12 cellular contexts compared by ENCODE assay signal in the genomic region with DNA sequence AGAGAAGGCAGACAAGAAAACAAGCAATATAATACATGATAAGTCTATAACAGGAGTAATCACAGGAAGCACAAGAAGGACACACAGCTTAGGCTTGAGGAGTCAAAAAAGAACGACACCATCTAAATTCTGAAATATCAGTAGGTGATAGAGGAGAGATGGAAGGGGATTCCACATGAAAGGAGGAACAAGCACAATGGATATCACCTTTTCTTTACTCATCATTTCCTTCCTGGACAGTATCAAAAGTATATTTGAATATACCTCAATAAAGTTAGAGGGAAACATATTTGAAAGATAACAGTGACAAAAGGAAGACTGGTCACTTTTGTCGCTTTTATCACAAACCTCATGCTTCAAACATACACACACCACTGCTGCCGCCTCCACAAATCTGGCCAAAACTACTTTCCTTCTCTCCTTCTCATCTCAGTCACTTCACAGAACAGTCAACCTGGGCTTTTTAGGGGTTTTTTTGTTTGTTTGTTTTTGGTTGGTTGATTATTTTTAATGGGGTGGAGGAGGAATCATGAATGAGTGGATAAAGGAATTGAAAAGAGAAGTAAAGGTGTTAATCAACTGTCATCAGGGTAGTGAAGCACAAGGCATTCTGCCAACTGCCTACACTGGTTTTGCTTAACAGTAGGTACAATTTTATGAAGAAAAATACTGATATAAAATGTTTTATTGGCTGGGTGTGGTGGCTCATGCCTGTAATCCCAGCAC. TPM values are rescaled to one million over a fixed set of nuclear protein-coding genes. Genes with fewer than 3 reads are reported as not detected.
DNase-seq lines count a peak whose midpoint lies in the region; ATAC-seq and TF ChIP-seq lines count a peak whose summit lies in the region.
"Had no signal": no experiment of that assay in that cellular context is flagged by ENCODE, and none has a peak within 500 bp of the region (broad histone marks: within the 10 kb centered on the region; RNA-seq: fewer than 3 reads in every experiment).

No MANE protein-coding gene starts in this region.

- no peaks in the 10 kb centered on the region for H3K23me2 ChIP-seq in H9 (ENCODE audit: insufficient read length, low read depth, low read length, poor library complexity, severe bottlenecking)

- no peak overlapping the region for H2BK5ac ChIP-seq in H9 (ENCODE audit: insufficient read length, low read length)

- H3K18ac ChIP-seq in H9 (ENCODE audit: insufficient read length, low read depth, low read length) = no peak overlapping the region

- H3K4ac ChIP-seq in H9 (ENCODE audit: low read depth, low read length) = no peak overlapping the region

- H2AK5ac ChIP-seq in H9 (ENCODE audit: insufficient read length, low read length) = no peak overlapping the region

- no peak overlapping the region for H3T11ph ChIP-seq in H9 (ENCODE audit: low read length)

- H3K79me2 ChIP-seq in H9 (ENCODE audit: insufficient read depth, low read length) = no peaks in the 10 kb centered on the region

- ATAC-seq in GM18502 (IDR thresholded peaks at IDR 0.05; ENCODE audit: poor library complexity, unreplicated experiment) (peak; percentile 61), GM21717 (IDR thresholded peaks at IDR 0.05; ENCODE audit: unreplicated experiment) (peak; percentile 45)
- peak; percentile 4 to 13 for ATAC-seq in naive thymus-derived CD8-positive, alpha-beta T cell

- no peaks in the 10 kb centered on the region for H3K9me3 ChIP-seq in H9 (ENCODE audit: control insufficient read depth, low read depth, low read length)

- no CpG with 5 or more reads among the region's 3 CpGs for WGBS in H9 (ENCODE audit: extremely low coverage, insufficient read length, low lambda C conversion rate)

- H3K4me2 ChIP-seq in H9 (ENCODE audit: insufficient read depth, insufficient read length, low read length) = no peak overlapping the region

- no peak overlapping the region for H4K8ac ChIP-seq in H9 (replicated peaks; ENCODE audit: insufficient read length, low read depth, low read length)

- H3K27me3 ChIP-seq in H9 (ENCODE audit: insufficient read depth, low read length) = no peaks in the 10 kb centered on the region

- TF ChIP-seq POLR2A in erythroblast (IDR thresholded peaks at IDR 0.05; ENCODE audit: low read length) = no peak

- no peak overlapping the region for H2BK15ac ChIP-seq in H9 (ENCODE audit: low read depth, low read length)

- no peak overlapping the region for H2BK12ac ChIP-seq in H9 (ENCODE audit: insufficient read length, low read depth, low read length)

- H3K27ac Mint-ChIP-seq in naive thymus-derived CD8-positive, alpha-beta T cell = peak overlapping the region in 8 of 10 donors; percentile 17 to 85 (median 53)
- peak overlapping the region in 1 of 3 experiments; percentile 61; a peak in 3 of 7 replicates for H3K27ac Mint-ChIP-seq in H9

- no peaks in the 10 kb centered on the region for H3K4me1 ChIP-seq in H9 (ENCODE audit: insufficient read depth, low read length)

- no peak for TF ChIP-seq CTCF in H9 (conservative IDR thresholded peaks at IDR 0.05)

- H2BK120ac ChIP-seq in H9 (ENCODE audit: low read depth, low read length, poor library complexity, severe bottlenecking) = no peak overlapping the region

- no peaks in the 10 kb centered on the region for H3K9me3 Mint-ChIP-seq in naive thymus-derived CD8-positive, alpha-beta T cell
- no peaks in the 10 kb centered on the region for H3K9me3 Mint-ChIP-seq in H9

- H3K14ac ChIP-seq in H9 (ENCODE audit: insufficient read depth, low read length) = no peak overlapping the region

- H4K5ac ChIP-seq in H9 (ENCODE audit: insufficient read length, low read depth, low read length) = no peak overlapping the region

- no peaks in the 10 kb centered on the region for H3K27me3 Mint-ChIP-seq in naive thymus-derived CD8-positive, alpha-beta T cell
- H3K27me3 Mint-ChIP-seq in H9 (ENCODE audit: low read depth) = no peaks in the 10 kb centered on the region

- peak overlapping the region in 9 of 10 donors; percentile 19 to 68 (median 43) for H3K4me3 Mint-ChIP-seq in naive thymus-derived CD8-positive, alpha-beta T cell
- no peak overlapping the region for H3K4me3 Mint-ChIP-seq in H9

- no peak overlapping the region for H3K27ac ChIP-seq in H9 (ENCODE audit: insufficient read length, low read depth, low read length)

- H3K36me3 Mint-ChIP-seq in naive thymus-derived CD8-positive, alpha-beta T cell = peaks cover 5 to 26% (median 19%) of the 10 kb centered on the region in 3 donors
- H3K36me3 Mint-ChIP-seq in H9 (ENCODE audit: insufficient read depth in 1 of 3, low read depth in 3 of 3) = no peaks in the 10 kb centered on the region

- H2BK20ac ChIP-seq in H9 (ENCODE audit: low read depth, low read length, poor library complexity, severe bottlenecking) = no peak overlapping the region

- H3K23ac ChIP-seq in H9 (ENCODE audit: insufficient read length, low read depth, low read length) = no peak overlapping the region

- H4K20me1 ChIP-seq in H9 (ENCODE audit: control insufficient read depth, insufficient read depth, insufficient read length) = no peaks in the 10 kb centered on the region

- H3K9ac ChIP-seq in H9 (ENCODE audit: extremely low read depth, insufficient read length, low read length) = no peak overlapping the region

- H2AFZ ChIP-seq in H9 (ENCODE audit: low read length) = no peak overlapping the region

- POLR2A ChIA-PET in naive thymus-derived CD8-positive, alpha-beta T cell (lab: Charles Lee) = no interaction called here

- no peak overlapping the region for H4K91ac ChIP-seq in H9 (ENCODE audit: insufficient read length, low read depth, low read length)

- peaks cover 27 to 86% (median 47%) of the 10 kb centered on the region in 4 donors for H3K4me1 Mint-ChIP-seq in naive thymus-derived CD8-positive, alpha-beta T cell
- peaks cover 9 to 13% of the 10 kb centered on the region in 2 experiments for H3K4me1 Mint-ChIP-seq in H9

- no peaks in the 10 kb centered on the region for H3K79me1 ChIP-seq in H9 (ENCODE audit: insufficient read depth, low read depth, low read length, poor library complexity, severe bottlenecking)

- peak; percentile 14 for DNase-seq in OCI-M1 (lab: John Stamatoyannopoulos, UW)
- no peak for DNase-seq in naive thymus-derived CD8-positive, alpha-beta T cell
- no peak for DNase-seq in H9
- no peak for DNase-seq in erythroblast (lab: John Stamatoyannopoulos, UW)
- DNase-seq in T-helper 9 cell = no peak
- DNase-seq in activated effector memory CD4-positive, alpha-beta T cell treated with anti-CD3 and anti-CD28 coated beads, Interleukin-2, amount 50 U/mL, for 16 hours = no peak
- DNase-seq: activated CD4-positive, alpha-beta T cell treated with anti-CD3 and anti-CD28 coated beads, Interleukin-2, amount 50 U/mL, for 4 hours; DMS79; KG1; NCI-H2171 had no signal

- no peak overlapping the region for H3K56ac ChIP-seq in H9 (ENCODE audit: insufficient read length, low read depth, low read length)

RNA-seq across cellular contexts. Expression of a gene that starts 18.5 kb away (rescaled TPM):
- 10 to 100 TPM; 58.4 to 62.9 TPM for total RNA-seq in naive thymus-derived CD8-positive, alpha-beta T cell
- polyA plus RNA-seq in naive thymus-derived CD8-positive, alpha-beta T cell = 10 to 100 TPM in 2 of 3 donors, 1 to 10 TPM in 1; 9.3 to 12.0 (median 11.2) TPM
- 4.7 and 4.8 TPM in 2 replicates for total RNA-seq in H9 (2021)

Comparison
In these comparisons a context has a peak if more than half of its experiments do, and no peak if none do; other contexts are left out.
1. ATAC-seq: peak in every context shown above with its lines; median percentile 61 in GM18502; 45 in GM21717; 8 in naive thymus-derived CD8-positive, alpha-beta T cell.
2. H3K4me3 Mint-ChIP-seq: peak in naive thymus-derived CD8-positive, alpha-beta T cell (9 of 10); none in H9 (0 of 2).
3. RNA of a gene that starts 18.5 kb away (total RNA-seq): 58.4 to 62.9 TPM in naive thymus-derived CD8-positive, alpha-beta T cell; 4.7 to 4.8 TPM in H9; every median in the first group is over 10 times any median in the second.